Comparison of ENCODE assay signal across 18 cellular contexts in the genomic region with DNA sequence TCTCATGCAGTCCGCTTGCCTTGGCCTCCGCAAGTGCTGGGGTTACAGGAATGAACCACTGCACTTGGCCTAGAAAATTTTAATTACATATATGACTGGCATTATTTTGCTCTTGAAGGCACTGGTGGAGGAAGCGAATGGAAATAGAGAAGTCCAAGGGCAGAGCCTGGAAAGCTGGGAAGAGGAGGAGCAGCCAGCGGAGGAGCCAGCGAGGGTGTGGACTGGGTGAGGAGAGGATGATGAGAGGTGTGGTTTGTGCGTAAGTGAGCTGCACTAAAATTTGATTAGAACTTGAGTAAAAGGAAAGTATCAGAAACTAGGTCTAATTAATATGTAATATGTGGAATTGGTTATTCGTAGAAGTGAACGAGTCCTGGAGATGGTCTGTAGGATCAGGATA. TPM values are rescaled to one million over a fixed set of nuclear protein-coding genes. Genes with fewer than 3 reads are reported as not detected.
DNase-seq lines count a peak whose midpoint lies in the region; ATAC-seq and TF ChIP-seq lines count a peak whose summit lies in the region.
"Had no signal": no experiment of that assay in that cellular context is flagged by ENCODE, and none has a peak within 500 bp of the region (broad histone marks: within the 10 kb centered on the region; RNA-seq: fewer than 3 reads in every experiment).

No MANE protein-coding gene starts in this region.

- H3K4ac ChIP-seq in IMR-90 (ENCODE audit: low read depth, low read length) = no peak overlapping the region

- H2AK9ac ChIP-seq in IMR-90 (replicated peaks; ENCODE audit: low read depth, low read length, poor library complexity) = peak overlapping the region; percentile 39

- no peaks in the 10 kb centered on the region for H3K9me3 Mint-ChIP-seq in osteocyte (ENCODE audit: unreplicated experiment)
- H3K9me3 Mint-ChIP-seq: CD8-positive, alpha-beta T cell had no signal

- dilution Hi-C loops in IMR-90 (cut with HindIII; ENCODE audit: low sequenced_read_pairs, unreplicated experiment) = no loop called here

- peaks cover 25% of the 10 kb centered on the region for H3K4me1 Mint-ChIP-seq in osteocyte (ENCODE audit: unreplicated experiment)

- TF ChIP-seq RAD21 in IMR-90 (IDR thresholded peaks at IDR 0.05; ENCODE audit: low read length) = no peak

- no peak overlapping the region for H2AK5ac ChIP-seq in IMR-90 (ENCODE audit: low read depth, low read length)

- H3K36me3 ChIP-seq in IMR-90 (ENCODE audit: control insufficient read depth, insufficient read depth, low read length) = peaks cover 7% of the 10 kb centered on the region
- no peaks in the 10 kb centered on the region for H3K36me3 ChIP-seq in colonic mucosa
- peaks cover 14% of the 10 kb centered on the region for H3K36me3 ChIP-seq in SJCRH30

- H3K79me1 ChIP-seq in IMR-90 (ENCODE audit: low read depth in 1 of 2, low read length in 2 of 2) = peaks cover 33 to 78% of the 10 kb centered on the region in 2 experiments

- POLR2A ChIA-PET in IMR-90 (lab: Charles Lee; ENCODE audit: unreplicated experiment) = no interaction called here

- peaks cover 77% of the 10 kb centered on the region for H4K20me1 ChIP-seq in IMR-90 (ENCODE audit: insufficient read depth, low read length)

- H2BK120ac ChIP-seq in IMR-90 (ENCODE audit: low read depth, low read length) = no peak overlapping the region

- H3K4me2 ChIP-seq in IMR-90 (ENCODE audit: low read depth, low read length) = no peak overlapping the region
- H3K4me2 ChIP-seq: A549, GM23338 had no signal

- H2BK15ac ChIP-seq in IMR-90 (ENCODE audit: low read depth, low read length) = no peak overlapping the region

- H3K27me3 ChIP-seq in IMR-90 (ENCODE audit: control insufficient read depth, insufficient read depth, low read length) (no peaks in the 10 kb centered on the region), colonic mucosa (no peaks in the 10 kb centered on the region), right cardiac atrium (ENCODE audit: control insufficient read depth, insufficient read depth) (no peaks in the 10 kb centered on the region), SJCRH30 (no peaks in the 10 kb centered on the region)
- H3K27me3 ChIP-seq: BE2C had no signal

- H3K36me3 Mint-ChIP-seq in osteocyte (ENCODE audit: unreplicated experiment) = peaks cover 21% of the 10 kb centered on the region

- H3K4me3 ChIP-seq in IMR-90 (ENCODE audit: insufficient read depth, low read depth, low read length) = no peak overlapping the region
- no peak overlapping the region for H3K4me3 ChIP-seq in colonic mucosa
- no peak overlapping the region for H3K4me3 ChIP-seq in right cardiac atrium (ENCODE audit: low read length)
- no peak overlapping the region for H3K4me3 ChIP-seq in SJCRH30
- H3K4me3 ChIP-seq: A549, GM23338 had no signal

- peak overlapping the region; percentile 12 for H3K27ac Mint-ChIP-seq in osteocyte (ENCODE audit: unreplicated experiment)
- H3K27ac Mint-ChIP-seq: CD8-positive, alpha-beta T cell; GM23338 had no signal

- no peaks in the 10 kb centered on the region for H3K9me3 ChIP-seq in IMR-90 (ENCODE audit: control insufficient read depth, insufficient read depth, low read length)
- no peaks in the 10 kb centered on the region for H3K9me3 ChIP-seq in colonic mucosa
- no peaks in the 10 kb centered on the region for H3K9me3 ChIP-seq in right cardiac atrium (ENCODE audit: control insufficient read depth, low read length)
- no peaks in the 10 kb centered on the region for H3K9me3 ChIP-seq in SJCRH30 (replicated peaks)
- H3K9me3 ChIP-seq: A549, BE2C had no signal

- H3K18ac ChIP-seq in IMR-90 (ENCODE audit: low read depth, low read length) = no peak overlapping the region

- no peak for TF ChIP-seq POLR2A in IMR-90 (IDR thresholded peaks at IDR 0.05; ENCODE audit: low read depth, low read length)

- H3K23ac ChIP-seq in IMR-90 (ENCODE audit: low read depth, low read length) = no peak overlapping the region

- CTCF ChIA-PET in IMR-90 (lab: Yijun Ruan, JAX) = no interaction called here

- ATAC-seq in IMR-90 (ENCODE audit: low read depth) = no peak
- peak; percentile 89 for ATAC-seq in left colon
- ATAC-seq in right cardiac atrium = no peak
- ATAC-seq in HG03432 (IDR thresholded peaks at IDR 0.05; ENCODE audit: unreplicated experiment) = no peak
- ATAC-seq: A549; CD8-positive, alpha-beta T cell; GM23338; HepG2 had no signal

- H3K4me3 Mint-ChIP-seq in osteocyte (ENCODE audit: unreplicated experiment) = no peak overlapping the region
- H3K4me3 Mint-ChIP-seq: CD8-positive, alpha-beta T cell; GM23338 had no signal

- H4K5ac ChIP-seq in IMR-90 (ENCODE audit: low read depth, low read length) = no peak overlapping the region

- in situ Hi-C loops in IMR-90 (cut with MboI; ENCODE audit: low sequenced_read_pairs) = no loop called here

- H3K27ac ChIP-seq in IMR-90 (ENCODE audit: insufficient read depth, low read length) (no peak overlapping the region), colonic mucosa (peak overlapping the region; percentile 15), right cardiac atrium (ENCODE audit: low read length) (no peak overlapping the region), SJCRH30 (no peak overlapping the region)
- H3K27ac ChIP-seq: A549, C4-2B had no signal

- no peak overlapping the region for H3K56ac ChIP-seq in IMR-90 (ENCODE audit: extremely low read depth, insufficient read depth, low read length)

- no peak overlapping the region for H4K8ac ChIP-seq in IMR-90 (ENCODE audit: low read depth in 2 of 2, low read length in 2 of 2)

- BruUV-seq in IMR-90 (replicated peaks; lab: Mats Ljungman, UMichigan) = no TSS peak

- H3K9me1 ChIP-seq in IMR-90 (ENCODE audit: insufficient read depth, low read length) = peaks cover 27% of the 10 kb centered on the region

- no peak overlapping the region for H4K91ac ChIP-seq in IMR-90 (ENCODE audit: insufficient read depth, low read depth, low read length)

- no peaks in the 10 kb centered on the region for H3K27me3 Mint-ChIP-seq in osteocyte (ENCODE audit: unreplicated experiment)

- intact Hi-C loops in IMR-90 (cut with micrococcal nuclease) = no loop called here
- intact Hi-C loops in colonic mucosa (cut with DNase I) = no loop called here
- intact Hi-C loops in left colon (cut with DNase I, micrococcal nuclease) = no loop called here
- intact Hi-C loops in right cardiac atrium (cut with DNase I) = no loop called here

- WGBS in IMR-90 (ENCODE audit: extremely low coverage in 2 of 2, insufficient read length in 1 of 2), 2 experiments = 100% methylated on average over 2 to 5 of the region's 8 CpGs
- WGBS in right cardiac atrium = 99% methylated on average over 8 of the region's 8 CpGs

- no peak overlapping the region for H2BK20ac ChIP-seq in IMR-90 (ENCODE audit: low read depth, low read length)

- H3K9ac ChIP-seq in IMR-90 (ENCODE audit: low read depth, low read length) = no peak overlapping the region
- no peak overlapping the region for H3K9ac ChIP-seq in colonic mucosa (ENCODE audit: low read depth in 2 of 2, low read length in 2 of 2)

- TF ChIP-seq CTCF in IMR-90 (conservative IDR thresholded peaks at IDR 0.05; ENCODE audit: low read depth, low read length) (no peak), colonic mucosa (IDR thresholded peaks at IDR 0.05) (no peak), osteocyte (IDR thresholded peaks at IDR 0.05) (no peak)

- H3K14ac ChIP-seq in IMR-90 (replicated peaks; ENCODE audit: low read depth, low read length) = no peak overlapping the region

- H2AFZ ChIP-seq in IMR-90 (replicated peaks; ENCODE audit: low read length, poor library complexity) = no peak overlapping the region
- H2AFZ ChIP-seq: GM23338 had no signal

- peaks cover 3% of the 10 kb centered on the region; the same call in 1 of the 2 replicates for H3K4me1 ChIP-seq in IMR-90 (ENCODE audit: control insufficient read depth, insufficient read depth, low read length)
- H3K4me1 ChIP-seq in colonic mucosa = peaks cover 3% of the 10 kb centered on the region
- peaks cover 4% of the 10 kb centered on the region for H3K4me1 ChIP-seq in right cardiac atrium (ENCODE audit: control insufficient read depth, insufficient read depth, low read length)
- no peaks in the 10 kb centered on the region for H3K4me1 ChIP-seq in SJCRH30

- H2BK5ac ChIP-seq in IMR-90 (ENCODE audit: low read depth, low read length, poor library complexity, severe bottlenecking) = no peak overlapping the region

- no peak for DNase-seq in IMR-90
- peak; percentile 68 for DNase-seq in colonic mucosa
- DNase-seq in left colon = peak; percentile 51 to 54
- DNase-seq in osteocyte (ENCODE audit: extremely low spot score, unreplicated experiment) = no peak
- no peak for DNase-seq in right cardiac atrium
- DNase-seq in SJCRH30 = no peak
- DNase-seq: BE2C; CD8-positive, alpha-beta T cell; COR-L47; DMS153; DMS79 treated with DMSO at 0.1 percent for 48 hours; EL; H7 had no signal

TF ChIP-seq in IMR-90, 13 proteins besides CTCF, POLR2A, EP300 and RAD21 (continues in another document):
- TF ChIP-seq NFE2L2 (IDR thresholded peaks at IDR 0.05; ENCODE audit: low read depth, low read length) (no peak), RFX5 (IDR thresholded peaks at IDR 0.05; ENCODE audit: low read depth, low read length) (no peak), SMC3 (IDR thresholded peaks at IDR 0.05; ENCODE audit: low read depth, low read length) (no peak), CHD1 (IDR thresholded peaks at IDR 0.05; ENCODE audit: low read depth, low read length) (no peak), MAFK (IDR thresholded peaks at IDR 0.05; ENCODE audit: low read depth, low read length) (no peak), MXI1 (IDR thresholded peaks at IDR 0.05; ENCODE audit: borderline replicate concordance, low read depth, low read length) (no peak), MAZ (IDR thresholded peaks at IDR 0.05; ENCODE audit: borderline replicate concordance, low read depth, low read length) (no peak), FOS (IDR thresholded peaks at IDR 0.05; ENCODE audit: low read depth, low read length) (no peak)
- TF ChIP-seq, protein P1, sequence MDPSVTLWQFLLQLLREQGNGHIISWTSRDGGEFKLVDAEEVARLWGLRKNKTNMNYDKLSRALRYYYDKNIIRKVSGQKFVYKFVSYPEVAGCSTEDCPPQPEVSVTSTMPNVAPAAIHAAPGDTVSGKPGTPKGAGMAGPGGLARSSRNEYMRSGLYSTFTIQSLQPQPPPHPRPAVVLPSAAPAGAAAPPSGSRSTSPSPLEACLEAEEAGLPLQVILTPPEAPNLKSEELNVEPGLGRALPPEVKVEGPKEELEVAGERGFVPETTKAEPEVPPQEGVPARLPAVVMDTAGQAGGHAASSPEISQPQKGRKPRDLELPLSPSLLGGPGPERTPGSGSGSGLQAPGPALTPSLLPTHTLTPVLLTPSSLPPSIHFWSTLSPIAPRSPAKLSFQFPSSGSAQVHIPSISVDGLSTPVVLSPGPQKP (IDR thresholded peaks at IDR 0.05; ENCODE audit: borderline replicate concordance, low read depth, low read length) = no peak

RNA-seq across cellular contexts. Expression of gene KIAA0232, which starts 13.3 kb away (rescaled TPM):
- total RNA-seq in IMR-90 (2012; rRNA removed) = 19.5 and 23.1 TPM in 2 replicates
- 5.8 and 6.8 TPM in 2 replicates for polyA plus RNA-seq in IMR-90 (2012; rRNA removed)
- 1.8 and 4.3 TPM in 2 replicates for polyA plus RNA-seq in IMR-90 (2012; cell fraction: cytosol; rRNA removed)
- 3.7 and 10.2 TPM in 2 replicates for polyA plus RNA-seq in IMR-90 (2012; cell fraction: nucleus; rRNA removed; ENCODE audit: low replicate concordance)
- total RNA-seq in colonic mucosa = 10 to 100 TPM; 20.8 to 32.8 TPM
- total RNA-seq in left colon = 10 to 100 TPM; 40.7 to 49.4 TPM
- total RNA-seq in osteocyte = 27.1 and 30.9 TPM in 2 replicates
- total RNA-seq in right cardiac atrium = 10 to 100 TPM; 64.2 to 67.0 (median 66.6) TPM
- 21.8 TPM for polyA plus RNA-seq in right cardiac atrium
- 23.9 and 28.7 TPM in 2 replicates for total RNA-seq in SJCRH30 (2014; rRNA removed; shearing (Covaris generic))

Comparison
In these comparisons a context has a peak if more than half of its experiments do, and no peak if none do; other contexts are left out.
1. DNase-seq: peak in colonic mucosa (single experiment) and left colon (2 of 2); none in IMR-90 (single experiment), osteocyte (single experiment), right cardiac atrium (0 of 3) and SJCRH30 (0 of 2).